In genomic region chr10:75407296-75407715, GRCh38 we compare ENCODE assay signal across 10 cellular contexts. TPM values are rescaled to one million over a fixed set of nuclear protein-coding genes. Genes with fewer than 3 reads are reported as not detected.
A peak's percentile ranks its signal among the peaks of the same experiment; 100 is the strongest.
DNase-seq lines count a peak whose midpoint lies in the region; ATAC-seq, FAIRE-seq and TF ChIP-seq lines count a peak whose summit lies in the region.
"Had no signal": no experiment of that assay in that cellular context is flagged by ENCODE, and none has a peak within 500 bp of the region (broad histone marks: within the 10 kb centered on the region; RNA-seq: fewer than 3 reads in every experiment).

No MANE protein-coding gene starts in this region.

- H3K27ac ChIP-seq in astrocyte (ENCODE audit: low read depth, low read length), result no peak overlapping the region
- H3K27ac ChIP-seq in smooth muscle cell (ENCODE audit: low read depth), result no peak overlapping the region

- H3K27me3 ChIP-seq in astrocyte (ENCODE audit: insufficient read depth, low read length) (peaks cover 64% of the 10 kb centered on the region), kidney epithelial cell (ENCODE audit: control insufficient read depth, insufficient read depth, low read length) (no peaks in the 10 kb centered on the region), smooth muscle cell (ENCODE audit: low read depth) (no peaks in the 10 kb centered on the region)

- DNase-seq in astrocyte (ENCODE audit: low read depth) (no peak), kidney epithelial cell (ENCODE audit: low read depth) (no peak), smooth muscle cell (lab: John Stamatoyannopoulos, UW; ENCODE audit: unreplicated experiment) (no peak), DMS 273 treated with DMSO at 0.1 percent for 48 hours (lab: John Stamatoyannopoulos, UW) (no peak), SKM-1 (lab: John Stamatoyannopoulos, UW; ENCODE audit: unreplicated experiment) (no peak)
- DNase-seq: stimulated activated naive CD4-positive, alpha-beta T cell treated with Interleukin-2 at 50 U/mL for 16 hours had no signal

- FAIRE-seq in astrocyte (lab: Jason Lieb, UNC), result no peak

- H3K9ac ChIP-seq in astrocyte (ENCODE audit: low read length) (no peak overlapping the region), smooth muscle cell (ENCODE audit: low read depth) (no peak overlapping the region)

- H3K4me2 ChIP-seq in astrocyte (ENCODE audit: low read length), result peak overlapping the region; percentile 88
- H3K4me2 ChIP-seq in smooth muscle cell, result peak overlapping the region; percentile 97

- no peaks in the 10 kb centered on the region for H4K20me1 ChIP-seq in astrocyte (ENCODE audit: insufficient read depth, low read length)
- H4K20me1 ChIP-seq in smooth muscle cell (ENCODE audit: low read depth), result no peaks in the 10 kb centered on the region

- H3K27ac Mint-ChIP-seq in IgD-negative memory B cell (no peak overlapping the region), astrocyte (ENCODE audit: unreplicated experiment) (no peak overlapping the region)

- H3K36me3 Mint-ChIP-seq in IgD-negative memory B cell, result peaks cover 2% of the 10 kb centered on the region
- H3K36me3 Mint-ChIP-seq in astrocyte (ENCODE audit: low read depth, unreplicated experiment), result peaks cover 4% of the 10 kb centered on the region

- H3K36me3 ChIP-seq in astrocyte (ENCODE audit: insufficient read depth, low read length) (no peaks in the 10 kb centered on the region), kidney epithelial cell (ENCODE audit: control insufficient read depth, insufficient read depth, low read length) (no peaks in the 10 kb centered on the region), smooth muscle cell (ENCODE audit: low read depth) (no peaks in the 10 kb centered on the region)
- H3K36me3 ChIP-seq: HAP-1 had no signal

- H3K4me3 Mint-ChIP-seq in IgD-negative memory B cell (peak overlapping the region in 3 of 4 donors; percentile 75 to 76 (median 76)), astrocyte (ENCODE audit: unreplicated experiment) (peak overlapping the region; percentile 75)

- H3K79me2 ChIP-seq in astrocyte (ENCODE audit: insufficient read depth, low read length) (no peaks in the 10 kb centered on the region), smooth muscle cell (ENCODE audit: low read depth) (no peaks in the 10 kb centered on the region)

- 12% methylated on average over 33 of the region's 33 CpGs for WGBS in smooth muscle cell (ENCODE audit: low lambda C conversion rate)

- H3K4me1 ChIP-seq in astrocyte (ENCODE audit: insufficient read depth, low read length) (peaks cover 28% of the 10 kb centered on the region), smooth muscle cell (ENCODE audit: low read depth) (peaks cover 32% of the 10 kb centered on the region)

- ATAC-seq in GM21723 (IDR thresholded peaks at IDR 0.05; ENCODE audit: unreplicated experiment) (no peak), HG02798 (IDR thresholded peaks at IDR 0.05; ENCODE audit: poor library complexity, unreplicated experiment) (no peak)

- peaks cover 7% of the 10 kb centered on the region for H3F3A ChIP-seq in smooth muscle cell (ENCODE audit: low read depth)

- H3K9me3 Mint-ChIP-seq in IgD-negative memory B cell (peaks cover 0 to 8% (median 3%) of the 10 kb centered on the region in 3 donors), astrocyte (ENCODE audit: unreplicated experiment) (peaks cover 16% of the 10 kb centered on the region)

- H3K9me3 ChIP-seq in astrocyte (ENCODE audit: insufficient read depth, low read depth, low read length) (no peaks in the 10 kb centered on the region), smooth muscle cell (replicated peaks; ENCODE audit: low read depth) (no peaks in the 10 kb centered on the region)
- H3K9me3 ChIP-seq: HAP-1 had no signal

- peaks cover 13 to 18% (median 15%) of the 10 kb centered on the region in 3 donors for H3K4me1 Mint-ChIP-seq in IgD-negative memory B cell
- H3K4me1 Mint-ChIP-seq in astrocyte (ENCODE audit: low read depth, unreplicated experiment), result peaks cover 5% of the 10 kb centered on the region

- no peak for TF ChIP-seq CTCF in astrocyte (IDR thresholded peaks at IDR 0.05; ENCODE audit: insufficient read depth, low read depth, low read length)
- TF ChIP-seq CTCF in kidney epithelial cell (IDR thresholded peaks at IDR 0.05; ENCODE audit: insufficient read depth, low read length, poor library complexity, severe bottlenecking), result no peak
- TF ChIP-seq CTCF in smooth muscle cell (IDR thresholded peaks at IDR 0.05; ENCODE audit: borderline replicate concordance, insufficient read depth, poor library complexity, severe bottlenecking), result no peak

- H3K27me3 Mint-ChIP-seq in IgD-negative memory B cell (peaks cover 73% of the 10 kb centered on the region), astrocyte (ENCODE audit: low read depth, unreplicated experiment) (peaks cover 60% of the 10 kb centered on the region)

- H2AFZ ChIP-seq in astrocyte (ENCODE audit: low read depth, low read length), result peak overlapping the region; percentile 10
- H2AFZ ChIP-seq in smooth muscle cell (ENCODE audit: low read depth), result peak overlapping the region; percentile 50

- H3K4me3 ChIP-seq in astrocyte (ENCODE audit: insufficient read depth, low read depth, low read length) (peak overlapping the region; percentile 48), kidney epithelial cell (ENCODE audit: low read depth, low read length) (peak overlapping the region; percentile 13), smooth muscle cell (peak overlapping the region; percentile 95)
- H3K4me3 ChIP-seq: HAP-1 had no signal

RNA-seq across cellular contexts. Expression of gene ZNF503, which starts 5.7 kb away (rescaled TPM):
- polyA plus RNA-seq in IgD-negative memory B cell (not detected), smooth muscle cell (6.8 and 8.4 TPM in 2 replicates)
- total RNA-seq in astrocyte (11.1 and 11.9 TPM in 2 replicates), kidney epithelial cell (13.8 and 16.8 TPM in 2 replicates), smooth muscle cell (5.2 and 11.8 TPM in 2 replicates)

RNA-seq across cellular contexts. Expression of gene LRMDA, which starts 24.1 kb away (rescaled TPM):
- polyA plus RNA-seq in IgD-negative memory B cell, result not detected
- total RNA-seq in astrocyte, result 2.2 and 2.7 TPM in 2 replicates
- total RNA-seq in kidney epithelial cell, result 18.7 and 24.3 TPM in 2 replicates
- 1.5 and 87.4 TPM in 2 replicates for total RNA-seq in smooth muscle cell
- polyA plus RNA-seq in smooth muscle cell, result 1.6 and 2.0 TPM in 2 replicates

Comparison
In these comparisons a context has a peak if more than half of its experiments do, and no peak if none do; other contexts are left out.
1. H3K4me3 ChIP-seq: peak in every context shown above with its lines; median percentile 95 in smooth muscle cell; 48 in astrocyte; 13 in kidney epithelial cell.